17 cellular contexts compared by ENCODE assay signal in the genomic region with DNA sequence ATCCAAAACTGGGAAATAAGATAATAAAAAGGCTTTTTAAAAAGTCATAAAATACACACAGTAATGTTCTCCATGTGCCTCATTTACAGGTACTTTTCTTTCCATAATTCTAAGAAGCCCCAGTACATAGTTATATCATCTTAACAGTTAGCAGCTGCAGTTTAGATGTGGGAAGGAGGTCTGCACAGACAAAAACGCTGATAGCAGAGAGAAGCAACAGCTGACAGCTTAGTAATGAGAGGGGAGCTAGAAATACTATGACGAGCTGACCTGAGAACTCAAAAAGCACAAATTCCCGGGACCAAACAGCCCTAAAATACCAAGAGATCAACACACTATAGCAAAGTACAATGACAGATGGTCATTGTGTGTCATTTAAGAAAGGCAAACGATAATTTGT. TPM values are rescaled to one million over a fixed set of nuclear protein-coding genes. Genes with fewer than 3 reads are reported as not detected.
A peak's percentile ranks its signal among the peaks of the same experiment; 100 is the strongest.
DNase-seq lines count a peak whose midpoint lies in the region; ATAC-seq and TF ChIP-seq lines count a peak whose summit lies in the region.
"Had no signal": no experiment of that assay in that cellular context is flagged by ENCODE, and none has a peak within 500 bp of the region (broad histone marks: within the 10 kb centered on the region; RNA-seq: fewer than 3 reads in every experiment).

No MANE protein-coding gene starts in this region.

- H3K27ac ChIP-seq in uterus, result peak overlapping the region; percentile 41 to 56
- no peak overlapping the region for H3K27ac ChIP-seq in right cardiac atrium (ENCODE audit: low read length)
- H3K27ac ChIP-seq: BLaER1 treated with 17β-estradiol and CSF1 and Interleukin-3, amounts not matched to agents 10 nM and 100 nM had no signal

- no peak overlapping the region for H3K4me3 Mint-ChIP-seq in glutamatergic neuron (ENCODE audit: unreplicated experiment)
- H3K4me3 Mint-ChIP-seq in effector memory CD8-positive, alpha-beta T cell, result no peak overlapping the region
- H3K4me3 Mint-ChIP-seq: H9 had no signal

- H3K9me3 ChIP-seq in uterus (no peaks in the 10 kb centered on the region), right cardiac atrium (ENCODE audit: control insufficient read depth, low read length) (no peaks in the 10 kb centered on the region)
- H3K9me3 ChIP-seq: BLaER1 treated with 17β-estradiol and CSF1 and Interleukin-3, amounts not matched to agents 10 nM and 100 nM had no signal

- H3K27me3 ChIP-seq in uterus (no peaks in the 10 kb centered on the region), right cardiac atrium (ENCODE audit: control insufficient read depth, insufficient read depth) (no peaks in the 10 kb centered on the region)

- peak overlapping the region; percentile 73 for H3K27ac Mint-ChIP-seq in glutamatergic neuron (ENCODE audit: unreplicated experiment)
- no peak overlapping the region for H3K27ac Mint-ChIP-seq in effector memory CD8-positive, alpha-beta T cell
- H3K27ac Mint-ChIP-seq: H9 had no signal

- no peaks in the 10 kb centered on the region for H3K9me3 Mint-ChIP-seq in glutamatergic neuron (ENCODE audit: unreplicated experiment)
- H3K9me3 Mint-ChIP-seq in effector memory CD8-positive, alpha-beta T cell, result no peaks in the 10 kb centered on the region
- H3K9me3 Mint-ChIP-seq: H9 had no signal

- no peak for ATAC-seq in effector memory CD8-positive, alpha-beta T cell (replicated peaks)
- ATAC-seq in right cardiac atrium, result no peak
- ATAC-seq: HepG2 had no signal

- no peaks in the 10 kb centered on the region for H3K27me3 Mint-ChIP-seq in glutamatergic neuron (ENCODE audit: unreplicated experiment)
- H3K27me3 Mint-ChIP-seq in effector memory CD8-positive, alpha-beta T cell, result no peaks in the 10 kb centered on the region

- TF ChIP-seq CTCF in glutamatergic neuron (IDR thresholded peaks at IDR 0.05; ENCODE audit: partially characterized antibody, unreplicated experiment), result no peak
- no peak for TF ChIP-seq CTCF in uterus (IDR thresholded peaks at IDR 0.05)

- intact Hi-C loops in uterus (cut with DNase I; ENCODE audit: low total_unique reads) (no loop called here), right cardiac atrium (cut with DNase I) (no loop called here)

- peaks cover 18% of the 10 kb centered on the region for H3K4me1 Mint-ChIP-seq in glutamatergic neuron (ENCODE audit: low read depth, unreplicated experiment)
- H3K4me1 Mint-ChIP-seq in effector memory CD8-positive, alpha-beta T cell (ENCODE audit: low read depth in 2 of 2), result peaks cover 7 to 21% of the 10 kb centered on the region in 2 donors

- 56% methylated on average over 4 of the region's 4 CpGs for WGBS in right cardiac atrium

- H3K36me3 ChIP-seq in uterus, result no peaks in the 10 kb centered on the region
- H3K36me3 ChIP-seq: BLaER1 treated with 17β-estradiol and CSF1 and Interleukin-3, amounts not matched to agents 10 nM and 100 nM had no signal

- H3K4me3 ChIP-seq in uterus (no peak overlapping the region), right cardiac atrium (ENCODE audit: low read length) (no peak overlapping the region)
- H3K4me3 ChIP-seq: BLaER1 treated with 17β-estradiol and CSF1 and Interleukin-3, amounts not matched to agents 10 nM and 100 nM had no signal

- TF ChIP-seq POLR2A in uterus (IDR thresholded peaks at IDR 0.05), result no peak

- H3K4me1 ChIP-seq in uterus, result no peaks in the 10 kb centered on the region
- no peaks in the 10 kb centered on the region for H3K4me1 ChIP-seq in right cardiac atrium (ENCODE audit: control insufficient read depth, insufficient read depth, low read length)

- no peaks in the 10 kb centered on the region for H3K36me3 Mint-ChIP-seq in glutamatergic neuron (ENCODE audit: unreplicated experiment)
- H3K36me3 Mint-ChIP-seq in effector memory CD8-positive, alpha-beta T cell (ENCODE audit: insufficient read depth), result no peaks in the 10 kb centered on the region

- DNase-seq in NCI-H82 (lab: John Stamatoyannopoulos, UW) (peak; percentile 10), NCI-H82 treated with DMSO at 0.1 percent for 48 hours (lab: John Stamatoyannopoulos, UW; ENCODE audit: unreplicated experiment) (no peak), NCI-H524 treated with DMSO at 0.1 percent for 48 hours (lab: John Stamatoyannopoulos, UW) (peak; percentile 11), glutamatergic neuron (no peak), uterus (no peak), right cardiac atrium (no peak)
- no peak for DNase-seq in effector memory CD8-positive, alpha-beta T cell
- DNase-seq in stimulated activated CD4-positive, alpha-beta T cell treated with anti-CD3 and anti-CD28 coated beads, Interleukin-2, amount 100 ng/mL, for 48 hours, result no peak
- DNase-seq: COR-L47, DMS53, H9, NCI-H146, NCI-H2081 treated with DMSO at 0.1 percent for 48 hours, NCI-H345, SIG-M5 had no signal

RNA-seq across cellular contexts. Expression of a gene that starts 36.7 kb away (rescaled TPM):
- 10.8 TPM for total RNA-seq in glutamatergic neuron (ENCODE audit: unreplicated experiment)
- total RNA-seq in uterus, result 10 to 100 TPM; 15.9 to 79.4 (median 44.8) TPM
- total RNA-seq in right cardiac atrium, result 10 to 100 TPM; 10.0 to 11.4 (median 11.2) TPM
- 5.9 TPM for polyA plus RNA-seq in right cardiac atrium

Comparison
In these comparisons a context has a peak if more than half of its experiments do, and no peak if none do; other contexts are left out.
1. DNase-seq: peak in NCI-H82 (single experiment) and NCI-H524 treated with DMSO at 0.1 percent for 48 hours (single experiment); none in NCI-H82 treated with DMSO at 0.1 percent for 48 hours (single experiment), glutamatergic neuron (single experiment), uterus (0 of 2), effector memory CD8-positive, alpha-beta T cell (0 of 3), stimulated activated CD4-positive, alpha-beta T cell treated with anti-CD3 and anti-CD28 coated beads, Interleukin-2, amount 100 ng/mL, for 48 hours (0 of 2) and right cardiac atrium (0 of 3).